Comparison of ENCODE assay signal across 17 cellular contexts in the genomic region with DNA sequence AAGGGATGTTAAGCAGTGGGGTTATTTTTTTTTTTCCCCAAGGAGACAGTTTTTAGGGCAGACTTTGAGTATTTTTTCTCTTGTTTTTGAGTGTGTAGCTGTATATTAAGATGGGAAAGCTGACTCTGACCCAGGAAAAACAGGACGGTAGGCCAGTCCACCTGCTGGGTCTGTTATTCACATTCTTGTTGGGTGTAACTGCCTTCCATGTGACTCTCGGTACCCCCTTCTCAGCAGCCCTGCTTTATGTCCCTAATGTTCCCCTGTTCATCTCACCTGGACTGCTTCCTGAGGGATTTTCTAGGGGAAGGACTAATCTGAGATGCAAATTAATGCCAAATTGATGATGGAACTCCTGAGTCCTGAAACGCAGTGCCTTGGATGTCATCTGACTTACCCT. TPM values are rescaled to one million over a fixed set of nuclear protein-coding genes. Genes with fewer than 3 reads are reported as not detected.
DNase-seq lines count a peak whose midpoint lies in the region; ATAC-seq and TF ChIP-seq lines count a peak whose summit lies in the region.
"Had no signal": no experiment of that assay in that cellular context is flagged by ENCODE, and none has a peak within 500 bp of the region (broad histone marks: within the 10 kb centered on the region; RNA-seq: fewer than 3 reads in every experiment).

No MANE protein-coding gene starts in this region.

- H3K27me3 Mint-ChIP-seq in osteocyte (ENCODE audit: unreplicated experiment), result no peaks in the 10 kb centered on the region
- H3K27me3 Mint-ChIP-seq: activated T-cell treated with anti-CD3 and anti-CD28 coated beads, Interleukin-2, amount 50 U/mL, for 24 hours; dendritic cell treated with granulocyte-macrophage colony-stimulating factor and Interleukin-4, amounts not matched to agents 40 ng/mL and 50 ng/mL, for 4 days had no signal

- H3K27ac Mint-ChIP-seq in osteocyte (ENCODE audit: unreplicated experiment), result peak overlapping the region; percentile 93
- H3K27ac Mint-ChIP-seq: activated T-cell treated with anti-CD3 and anti-CD28 coated beads, Interleukin-2, amount 50 U/mL, for 24 hours; dendritic cell treated with granulocyte-macrophage colony-stimulating factor and Interleukin-4, amounts not matched to agents 40 ng/mL and 50 ng/mL, for 4 days had no signal

- H3K36me3 ChIP-seq in left ventricle myocardium inferior (no peaks in the 10 kb centered on the region), uterus (no peaks in the 10 kb centered on the region)
- H3K36me3 ChIP-seq: Peyer's patch had no signal

- no peak for DNase-seq in left ventricle myocardium inferior
- no peak for DNase-seq in left ventricle myocardium superior
- DNase-seq in dorsolateral prefrontal cortex, result no peak
- DNase-seq in osteocyte (ENCODE audit: extremely low spot score, unreplicated experiment), result no peak
- DNase-seq in uterus, result no peak
- DNase-seq in NCI-H510A treated with DMSO at 0.1 percent for 48 hours (lab: John Stamatoyannopoulos, UW), result no peak
- DNase-seq: activated CD4-positive, alpha-beta T cell treated with anti-CD3 and anti-CD28 coated beads for 48 hours; activated T-cell treated with anti-CD3 and anti-CD28 coated beads, Interleukin-2, amount 50 U/mL, for 24 hours; amniotic stem cell; NCI-H146; NCI-H524; Peyer's patch; stimulated activated CD4-positive, alpha-beta T cell treated with anti-CD3 and anti-CD28 coated beads, Interleukin-4, amount 100 ng/mL, for 1 hour had no signal

- H3K9me3 Mint-ChIP-seq in osteocyte (ENCODE audit: unreplicated experiment), result no peaks in the 10 kb centered on the region
- H3K9me3 Mint-ChIP-seq: activated T-cell treated with anti-CD3 and anti-CD28 coated beads, Interleukin-2, amount 50 U/mL, for 24 hours; dendritic cell treated with granulocyte-macrophage colony-stimulating factor and Interleukin-4, amounts not matched to agents 40 ng/mL and 50 ng/mL, for 4 days had no signal

- H3K27me3 ChIP-seq in left ventricle myocardium inferior (ENCODE audit: low read depth), result no peaks in the 10 kb centered on the region
- H3K27me3 ChIP-seq in dorsolateral prefrontal cortex, result no peaks in the 10 kb centered on the region
- H3K27me3 ChIP-seq in uterus, result no peaks in the 10 kb centered on the region
- H3K27me3 ChIP-seq: Peyer's patch had no signal

- H3K4me1 Mint-ChIP-seq in osteocyte (ENCODE audit: unreplicated experiment), result peaks cover 89% of the 10 kb centered on the region

- no peak for TF ChIP-seq POLR2A in uterus (IDR thresholded peaks at IDR 0.05)

- peaks cover 12% of the 10 kb centered on the region for H3K36me3 Mint-ChIP-seq in osteocyte (ENCODE audit: unreplicated experiment)

- ATAC-seq in left ventricle myocardium superior (no peak), GM21717 (IDR thresholded peaks at IDR 0.05; ENCODE audit: unreplicated experiment) (no peak), HG03354 (IDR thresholded peaks at IDR 0.05; ENCODE audit: poor library complexity, severe bottlenecking, unreplicated experiment) (no peak)
- ATAC-seq: K562 had no signal

- H3K9me3 ChIP-seq in left ventricle myocardium inferior (replicated peaks) (no peaks in the 10 kb centered on the region), uterus (no peaks in the 10 kb centered on the region)
- H3K9me3 ChIP-seq: Peyer's patch had no signal

- no peak overlapping the region for H3K4me3 ChIP-seq in left ventricle myocardium inferior
- no peak overlapping the region for H3K4me3 ChIP-seq in dorsolateral prefrontal cortex
- H3K4me3 ChIP-seq in uterus, result no peak overlapping the region
- H3K4me3 ChIP-seq: K562, Peyer's patch had no signal

- intact Hi-C loops in left ventricle myocardium inferior (cut with micrococcal nuclease), result no loop called here
- intact Hi-C loops in left ventricle myocardium superior (cut with micrococcal nuclease), result no loop called here
- intact Hi-C loops in dorsolateral prefrontal cortex (cut with DNase I), result loop anchor here in 1 of 2 donors (10.0 kb wide), 1 partner anchor 72 kb away; no protein-coding TSS in a partner anchor
- intact Hi-C loops in uterus (cut with DNase I; ENCODE audit: low total_unique reads), result no loop called here

- no peak overlapping the region for H3K4me3 Mint-ChIP-seq in osteocyte (ENCODE audit: unreplicated experiment)
- H3K4me3 Mint-ChIP-seq: activated T-cell treated with anti-CD3 and anti-CD28 coated beads, Interleukin-2, amount 50 U/mL, for 24 hours; dendritic cell treated with granulocyte-macrophage colony-stimulating factor and Interleukin-4, amounts not matched to agents 40 ng/mL and 50 ng/mL, for 4 days had no signal

- no peak for TF ChIP-seq CTCF in left ventricle myocardium inferior (IDR thresholded peaks at IDR 0.05; ENCODE audit: borderline replicate concordance)
- no peak for TF ChIP-seq CTCF in dorsolateral prefrontal cortex (IDR thresholded peaks at IDR 0.05 in 54 of 56, conservative IDR thresholded peaks at IDR 0.05 in 2 of 56; ENCODE audit: low read depth in 1 of 56, partially characterized antibody in 56 of 56)
- no peak for TF ChIP-seq CTCF in osteocyte (IDR thresholded peaks at IDR 0.05)
- TF ChIP-seq CTCF in uterus (IDR thresholded peaks at IDR 0.05), result no peak

- peak overlapping the region; percentile 77 for H3K27ac ChIP-seq in left ventricle myocardium inferior (replicated peaks)
- H3K27ac ChIP-seq in dorsolateral prefrontal cortex, result peak overlapping the region in 41 of 59 donors; percentile 2 to 91 (median 60)
- H3K27ac ChIP-seq in uterus, result peak overlapping the region; percentile 79 to 93

- H3K4me1 ChIP-seq in left ventricle myocardium inferior (peaks cover 98% of the 10 kb centered on the region), uterus (peaks cover 31 to 52% of the 10 kb centered on the region in 2 donors)

RNA-seq across cellular contexts. Expression of a gene that starts 21.9 kb away (rescaled TPM):
- 34.8 TPM for total RNA-seq in left ventricle myocardium inferior
- 29.5 TPM for total RNA-seq in left ventricle myocardium superior
- 100 to 1,000 TPM in 4 of 120 experiments, 10 to 100 TPM in 116; 60.9 to 108 (median 81.7) TPM for total RNA-seq in dorsolateral prefrontal cortex
- total RNA-seq in osteocyte, result 60.3 and 62.9 TPM in 2 replicates
- total RNA-seq in uterus, result 10 to 100 TPM; 52.3 to 71.2 (median 61.3) TPM
